Comparison of ENCODE assay signal across 1 cellular context in genomic region chr1:214602764-214603657, GRCh38.
TF ChIP-seq lines count a peak whose summit lies in the region.

CENPF (plus strand) TSS chr1:214603195; CDS start chr1:214613755, 10,560 bp downstream.

TF ChIP-seq in K562, 482 proteins besides CTCF, POLR2A, EP300 and RAD21 (continued from another document and continues in another):
- TF ChIP-seq JUND (IDR thresholded peaks at IDR 0.05; ENCODE audit: borderline replicate concordance, low read depth, low read length) (peak; percentile 42; the same call in 1 of the 2 replicates), JUND (tag; IDR thresholded peaks at IDR 0.05; ENCODE audit: borderline replicate concordance, low read depth, low read length) (no peak; the same call in 2 of the 3 replicates), ATF7 (IDR thresholded peaks at IDR 0.05) (peak; percentile 75), RCOR1 (IDR thresholded peaks at IDR 0.05; ENCODE audit: borderline replicate concordance in 1 of 2, low read depth in 2 of 2, low read length in 2 of 2) (peak in 1 of 2 experiments; percentile 64; a peak in 2 of 4 replicates), AFF1 (IDR thresholded peaks at IDR 0.05; ENCODE audit: low read depth in 1 of 2, partially characterized antibody in 2 of 2) (peak in 1 of 2 experiments; percentile 67), NR2C1 (IDR thresholded peaks at IDR 0.05) (no peak), NR2C1 (tag; IDR thresholded peaks at IDR 0.05) (no peak), THAP12 (CRISPR knock-in tag; IDR thresholded peaks at IDR 0.05) (no peak; the same call in 1 of the 2 replicates), FOS (IDR thresholded peaks at IDR 0.05; ENCODE audit: extremely low read depth, insufficient read length) (peak; percentile 95), SP2 (IDR thresholded peaks at IDR 0.05; ENCODE audit: extremely low read depth, low read depth, low read length, poor library complexity, severe bottlenecking) (peak; percentile 39), SIN3A (IDR thresholded peaks at IDR 0.05; ENCODE audit: borderline replicate concordance in 2 of 2, control insufficient read depth in 1 of 2, low read depth in 2 of 2, low read length in 2 of 2) (peak; percentile 65 to 88; a peak in 2 of 4 replicates), U2AF1 (optimal IDR thresholded peaks at IDR 0.05; ENCODE audit: low read depth, low read length) (peak; percentile 28), CTCFL (IDR thresholded peaks at IDR 0.05; ENCODE audit: borderline replicate concordance, insufficient read depth, low read depth, low read length, poor library complexity, severe bottlenecking) (peak; percentile 84), ZBTB1 (CRISPR knock-in tag; IDR thresholded peaks at IDR 0.05; ENCODE audit: borderline replicate concordance, low read depth) (peak; percentile 99), PHF8 (IDR thresholded peaks at IDR 0.05; ENCODE audit: borderline replicate concordance, low read length) (peak; percentile 76; the same call in 1 of the 2 replicates), NEUROD1 (IDR thresholded peaks at IDR 0.05; ENCODE audit: borderline replicate concordance, low read depth, low read length, partially characterized antibody) (peak; percentile 91), RBM25 (IDR thresholded peaks at IDR 0.05; ENCODE audit: low read depth, low read length, severe bottlenecking) (peak; percentile 86), PHTF2 (CRISPR knock-in tag; IDR thresholded peaks at IDR 0.05) (no peak), TBP (optimal IDR thresholded peaks at IDR 0.05; ENCODE audit: low read depth, low read length) (peak; percentile 79), FOXP4 (CRISPR knock-in tag; IDR thresholded peaks at IDR 0.05; ENCODE audit: borderline replicate concordance) (peak; percentile 57; the same call in 1 of the 2 replicates), ATF3 (IDR thresholded peaks at IDR 0.05) (no peak; the same call in 1 of the 2 replicates), ATF3 (CRISPR knock-in tag; conservative IDR thresholded peaks at IDR 0.05) (peak; percentile 91), TGIF2 (CRISPR knock-in tag; IDR thresholded peaks at IDR 0.05) (0 out of 2 replicates have a peak, but pooled peaks have one; percentile 62), GTF2F1 (IDR thresholded peaks at IDR 0.05; ENCODE audit: low read depth, low read length) (0 out of 2 replicates have a peak, but pooled peaks have one; percentile 17), E2F1 (CRISPR knock-in tag; IDR thresholded peaks at IDR 0.05) (peak; percentile 83), AFF4 (CRISPR knock-in tag; IDR thresholded peaks at IDR 0.05) (peak; percentile 61; the same call in 1 of the 2 replicates), ZFX (CRISPR knock-in tag; IDR thresholded peaks at IDR 0.05) (peak; percentile 89), DACH1 (IDR thresholded peaks at IDR 0.05; ENCODE audit: partially characterized antibody) (peak; percentile 49), HDAC3 (IDR thresholded peaks at IDR 0.05; ENCODE audit: borderline replicate concordance, partially characterized antibody) (peak; percentile 94), BRD4 (IDR thresholded peaks at IDR 0.05) (peak; percentile 87; the same call in 1 of the 2 replicates), MEIS2 (IDR thresholded peaks at IDR 0.05; ENCODE audit: partially characterized antibody) (no peak), PKNOX1 (IDR thresholded peaks at IDR 0.05) (peak; percentile 38), PHF21A (IDR thresholded peaks at IDR 0.05; ENCODE audit: borderline replicate concordance, low read depth) (0 out of 2 replicates have a peak, but pooled peaks have one; percentile 61), SMAD2 (IDR thresholded peaks at IDR 0.05; ENCODE audit: low read depth, low read length) (no peak), TFE3 (CRISPR knock-in tag; IDR thresholded peaks at IDR 0.05) (peak; percentile 61), TSC22D4 (tag; IDR thresholded peaks at IDR 0.05) (no peak), ZNF224 (CRISPR knock-in tag; IDR thresholded peaks at IDR 0.05) (no peak), HDAC1 (IDR thresholded peaks at IDR 0.05) (peak in 1 of 2 experiments; percentile 95; a peak in 2 of 4 replicates), MAX (CRISPR knock-in tag; IDR thresholded peaks at IDR 0.05) (peak; percentile 98)
